13 cellular contexts compared by ENCODE assay signal in genomic region chr22:37418627-37419369, GRCh38. TPM values are rescaled to one million over a fixed set of nuclear protein-coding genes. Genes with fewer than 3 reads are reported as not detected.
DNase-seq lines count a peak whose midpoint lies in the region; ATAC-seq and TF ChIP-seq lines count a peak whose summit lies in the region.
"Had no signal": no experiment of that assay in that cellular context is flagged by ENCODE, and none has a peak within 500 bp of the region (broad histone marks: within the 10 kb centered on the region; RNA-seq: fewer than 3 reads in every experiment).

No MANE protein-coding gene starts in this region.

- H3K4me1 ChIP-seq in iPS-20b (ENCODE audit: insufficient read depth, low read length) (no peaks in the 10 kb centered on the region), tibial artery (peaks cover 0 to 15% (median 3%) of the 10 kb centered on the region in 4 donors)
- H3K4me1 ChIP-seq: testis had no signal

- ATAC-seq in activated T-cell treated with anti-CD3 and anti-CD28 coated beads, Interleukin-2, amount 50 U/mL, for 4 hours = no peak
- no peak for ATAC-seq in stimulated activated naive CD8-positive, alpha-beta T cell treated with anti-CD3 and anti-CD28 coated beads, Interleukin-15, amount 100 ng/mL, for 72 hours
- ATAC-seq in GM21367 (IDR thresholded peaks at IDR 0.05; ENCODE audit: unreplicated experiment) (no peak), HG02623 (IDR thresholded peaks at IDR 0.05; ENCODE audit: unreplicated experiment) (no peak)

- no peak for DNase-seq in activated T-cell treated with anti-CD3 and anti-CD28 coated beads, Interleukin-2, amount 50 U/mL, for 4 hours
- no peak for DNase-seq in activated T-cell treated with anti-CD3 and anti-CD28 coated beads, Interleukin-2, amount 50 U/mL, for 1 hour
- no peak for DNase-seq in WERI-Rb-1
- DNase-seq in stimulated activated naive CD8-positive, alpha-beta T cell treated with anti-CD3 and anti-CD28 coated beads, Interleukin-15, amount 100 ng/mL, for 72 hours = no peak
- no peak for DNase-seq in tibial artery
- DNase-seq: GF-D8; ovary; stimulated activated CD4-positive, alpha-beta T cell treated with anti-CD3 and anti-CD28 coated beads, Interleukin-4, amount 100 ng/mL, for 24 hours; testis had no signal

- peaks cover 26% of the 10 kb centered on the region for H3K4me1 Mint-ChIP-seq in activated T-cell treated with anti-CD3 and anti-CD28 coated beads, Interleukin-2, amount 50 U/mL, for 4 hours (ENCODE audit: low read depth)
- peaks cover 42% of the 10 kb centered on the region for H3K4me1 Mint-ChIP-seq in stimulated activated naive CD8-positive, alpha-beta T cell treated with anti-CD3 and anti-CD28 coated beads, Interleukin-15, amount 100 ng/mL, for 72 hours

- intact Hi-C loops in tibial artery (cut with DNase I; ENCODE audit: low total_unique reads) = no loop called here

- H3K4me3 ChIP-seq in WERI-Rb-1 (ENCODE audit: low read depth, low read length) (no peak overlapping the region), iPS-20b (ENCODE audit: low read length) (peak overlapping the region; percentile 71; the same call in 1 of the 2 replicates), tibial artery (no peak overlapping the region)
- H3K4me3 ChIP-seq: ovary had no signal

- no peaks in the 10 kb centered on the region for H3K27me3 ChIP-seq in WERI-Rb-1 (ENCODE audit: insufficient read depth, low read depth, severe bottlenecking)
- H3K27me3 ChIP-seq in iPS-20b (ENCODE audit: insufficient read depth, low read length) = peaks cover 63% of the 10 kb centered on the region
- H3K27me3 ChIP-seq in tibial artery = peaks cover 0 to 95% of the 10 kb centered on the region in 2 donors
- H3K27me3 ChIP-seq: ovary, testis had no signal

- H3K9ac ChIP-seq in iPS-20b (ENCODE audit: low read depth, low read length) = no peak overlapping the region

- peak overlapping the region; percentile 74 for H3K4me3 Mint-ChIP-seq in activated T-cell treated with anti-CD3 and anti-CD28 coated beads, Interleukin-2, amount 50 U/mL, for 4 hours
- peak overlapping the region; percentile 68 to 75 for H3K4me3 Mint-ChIP-seq in stimulated activated naive CD8-positive, alpha-beta T cell treated with anti-CD3 and anti-CD28 coated beads, Interleukin-15, amount 100 ng/mL, for 72 hours

- no peak for TF ChIP-seq CTCF in WERI-Rb-1 (IDR thresholded peaks at IDR 0.05; ENCODE audit: low read depth, low read length)
- TF ChIP-seq CTCF in tibial artery (IDR thresholded peaks at IDR 0.05) = no peak

- H3K9me3 ChIP-seq in WERI-Rb-1 (ENCODE audit: severe bottlenecking) (no peaks in the 10 kb centered on the region), iPS-20b (ENCODE audit: insufficient read depth, low read depth, low read length) (no peaks in the 10 kb centered on the region), tibial artery (no peaks in the 10 kb centered on the region)
- H3K9me3 ChIP-seq: ovary, testis had no signal

- no peak overlapping the region for H3K27ac Mint-ChIP-seq in stimulated activated naive CD8-positive, alpha-beta T cell treated with anti-CD3 and anti-CD28 coated beads, Interleukin-15, amount 100 ng/mL, for 72 hours

- H3K36me3 ChIP-seq in WERI-Rb-1 (no peaks in the 10 kb centered on the region), iPS-20b (ENCODE audit: insufficient read depth, low read depth, low read length) (no peaks in the 10 kb centered on the region), tibial artery (no peaks in the 10 kb centered on the region)
- H3K36me3 ChIP-seq: cardiac muscle cell, ovary had no signal

- peak overlapping the region; percentile 26; the same call in 1 of the 2 replicates for H3K27ac ChIP-seq in WERI-Rb-1
- H3K27ac ChIP-seq in iPS-20b (ENCODE audit: low read length) = no peak overlapping the region
- H3K27ac ChIP-seq in tibial artery = no peak overlapping the region
- H3K27ac ChIP-seq: cardiac muscle cell, ovary, testis had no signal

- no peaks in the 10 kb centered on the region for H3K36me3 Mint-ChIP-seq in activated T-cell treated with anti-CD3 and anti-CD28 coated beads, Interleukin-2, amount 50 U/mL, for 4 hours (ENCODE audit: insufficient read depth)

- peaks cover 60% of the 10 kb centered on the region for H3K27me3 Mint-ChIP-seq in activated T-cell treated with anti-CD3 and anti-CD28 coated beads, Interleukin-2, amount 50 U/mL, for 4 hours (ENCODE audit: low read depth)
- peaks cover 78% of the 10 kb centered on the region for H3K27me3 Mint-ChIP-seq in stimulated activated naive CD8-positive, alpha-beta T cell treated with anti-CD3 and anti-CD28 coated beads, Interleukin-15, amount 100 ng/mL, for 72 hours

- H3K9me3 Mint-ChIP-seq in activated T-cell treated with anti-CD3 and anti-CD28 coated beads, Interleukin-2, amount 50 U/mL, for 4 hours = no peaks in the 10 kb centered on the region
- H3K9me3 Mint-ChIP-seq in stimulated activated naive CD8-positive, alpha-beta T cell treated with anti-CD3 and anti-CD28 coated beads, Interleukin-15, amount 100 ng/mL, for 72 hours = no peaks in the 10 kb centered on the region

RNA-seq across cellular contexts. Expression of gene ELFN2, which starts 8.5 kb away (rescaled TPM):
- total RNA-seq in activated T-cell treated with anti-CD3 and anti-CD28 coated beads, Interleukin-2, amount 50 U/mL, for 4 hours = under 1 TPM; 0.03 to 0.33 (median 0.05) TPM
